Comparison of ENCODE assay signal across 34 cellular contexts in genomic region chr16:77364770-77365169, GRCh38.
"Had no signal": no experiment of that assay in that cellular context is flagged by ENCODE, and none has a peak within 500 bp of the region (broad histone marks: within the 10 kb centered on the region; RNA-seq: fewer than 3 reads in every experiment).

No MANE protein-coding gene starts in this region.

- H3K36me3 ChIP-seq: MG63 had no signal

- DNase-seq: Karpas-422, Kasumi-1, MG63, MM.1S, MV-4-11, NCI-H1048, NCI-H1092, NCI-H1092 treated with DMSO at 0.1 percent for 48 hours, NCI-H1105, NCI-H1105 treated with DMSO at 0.1 percent for 48 hours, NCI-H1417, NCI-H1417 treated with DMSO at 0.1 percent for 48 hours, NCI-H1436, NCI-H1436 treated with DMSO at 0.1 percent for 48 hours, NCI-H146, NCI-H1694, NCI-H1694 treated with DMSO at 0.1 percent for 48 hours, NCI-H187, NCI-H187 treated with DMSO at 0.1 percent for 48 hours, NCI-H1930, NCI-H2029, NCI-H2029 treated with DMSO at 0.1 percent for 48 hours, NCI-H2081, NCI-H2081 treated with DMSO at 0.1 percent for 48 hours, NCI-H2107, NCI-H2171, NCI-H2171 treated with DMSO at 0.1 percent for 48 hours, NCI-H2227 treated with DMSO at 0.1 percent for 48 hours, NCI-H226, NCI-H345, NCI-H446, NCI-H446 treated with DMSO at 0.1 percent for 48 hours, NCI-H510A, NCI-H510A treated with DMSO at 0.1 percent for 48 hours had no signal

- H3K4me3 ChIP-seq: MG63 had no signal

- H3K27me3 ChIP-seq: MG63 had no signal

- H3K9me3 ChIP-seq: MG63 had no signal
